11 cellular contexts compared by ENCODE assay signal in the genomic region with DNA sequence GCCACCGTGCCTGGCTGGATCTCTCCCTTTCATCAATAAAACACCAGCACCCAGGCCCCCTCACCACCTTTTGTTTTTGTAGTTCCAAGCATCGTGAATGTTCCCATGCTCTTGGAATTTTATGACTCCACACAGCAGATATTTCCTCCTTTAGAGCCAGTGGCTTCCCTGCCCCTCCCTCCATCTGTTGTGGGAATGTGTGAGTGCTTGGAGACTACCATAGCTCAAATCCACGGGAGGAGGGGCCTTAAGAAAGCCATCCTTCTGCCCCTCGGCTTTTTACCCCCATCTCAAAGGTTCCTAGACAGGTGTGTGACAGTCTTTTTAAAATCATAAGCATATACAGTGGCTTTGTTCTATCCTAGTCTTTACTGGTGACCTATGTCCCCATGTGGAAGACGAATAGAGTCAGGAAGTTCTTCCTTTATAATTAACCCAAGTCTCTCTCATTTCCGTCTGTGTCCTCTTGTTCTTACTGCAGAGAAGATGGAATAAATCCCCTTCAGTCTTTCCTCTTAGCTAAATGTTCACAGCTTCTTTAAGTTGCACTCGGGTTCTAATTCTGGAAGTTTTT. TPM values are rescaled to one million over a fixed set of nuclear protein-coding genes. Genes with fewer than 3 reads are reported as not detected.
DNase-seq lines count a peak whose midpoint lies in the region; ATAC-seq, FAIRE-seq and TF ChIP-seq lines count a peak whose summit lies in the region.
"Had no signal": no experiment of that assay in that cellular context is flagged by ENCODE, and none has a peak within 500 bp of the region (broad histone marks: within the 10 kb centered on the region; RNA-seq: fewer than 3 reads in every experiment).

No MANE protein-coding gene starts in this region.

- TF ChIP-seq POLR2A in transverse colon (IDR thresholded peaks at IDR 0.05), result no peak

- H3K36me3 Mint-ChIP-seq in endothelial cell (ENCODE audit: low read depth, unreplicated experiment) (no peaks in the 10 kb centered on the region), mesothelial cell of epicardium (peaks cover 1% of the 10 kb centered on the region)

- no peaks in the 10 kb centered on the region for H3K9me3 Mint-ChIP-seq in endothelial cell (ENCODE audit: unreplicated experiment)
- peaks cover 2% of the 10 kb centered on the region for H3K9me3 Mint-ChIP-seq in mesothelial cell of epicardium

- intact Hi-C loops in transverse colon (cut with DNase I; ENCODE audit: low total_unique reads), result no loop called here

- H3K4me1 Mint-ChIP-seq in endothelial cell (ENCODE audit: unreplicated experiment) (peaks cover 16% of the 10 kb centered on the region), mesothelial cell of epicardium (peaks cover 17% of the 10 kb centered on the region)

- in situ Hi-C loops in transverse colon (cut with MboI; ENCODE audit: low pct_ligation_motif_present in 1 of 4, low pct_unique_long_range_greater_than_20kb in 1 of 4, low sequenced_read_pairs in 3 of 4), result no loop called here

- DNase-seq in NCI-H524 (lab: John Stamatoyannopoulos, UW) (peak; percentile 32 to 78), endothelial cell (ENCODE audit: low spot score) (no peak), mesothelial cell of epicardium (ENCODE audit: low spot score in 2 of 2, unreplicated experiment in 2 of 2) (no peak), transverse colon (peak; percentile 44), RCC 7860 (ENCODE audit: low spot score) (no peak), NCI-H187 treated with DMSO at 0.1 percent for 48 hours (lab: John Stamatoyannopoulos, UW) (no peak)
- DNase-seq: activated CD4-positive, alpha-beta T cell treated with anti-CD3 and anti-CD28 coated beads for 36 hours; effector memory CD4-positive, alpha-beta T cell had no signal

- WGBS in transverse colon (ENCODE audit: low coverage in 1 of 2), 2 donors, result 41 to 42% methylated on average over 5 to 7 of the region's 7 CpGs

- ATAC-seq in esophagus mucosa, result no peak
- ATAC-seq: activated CD4-positive, alpha-beta T cell treated with anti-CD3 and anti-CD28 coated beads for 36 hours had no signal

- H3K27ac Mint-ChIP-seq in endothelial cell (ENCODE audit: unreplicated experiment), result peak overlapping the region; percentile 64
- peak overlapping the region; percentile 60 for H3K27ac Mint-ChIP-seq in mesothelial cell of epicardium
- H3K27ac Mint-ChIP-seq: activated CD4-positive, alpha-beta T cell treated with anti-CD3 and anti-CD28 coated beads for 36 hours had no signal

- H3K36me3 ChIP-seq in transverse colon, result no peaks in the 10 kb centered on the region
- H3K36me3 ChIP-seq: HAP-1, neutrophil had no signal

- no peaks in the 10 kb centered on the region for H3K27me3 ChIP-seq in transverse colon
- H3K27me3 ChIP-seq: neutrophil had no signal

- H3K4me1 ChIP-seq in transverse colon, result peaks cover 46 to 92% (median 59%) of the 10 kb centered on the region in 4 donors
- H3K4me1 ChIP-seq: HAP-1 had no signal

- TF ChIP-seq CTCF in endothelial cell (IDR thresholded peaks at IDR 0.05; ENCODE audit: unreplicated experiment) (no peak), mesothelial cell of epicardium (IDR thresholded peaks at IDR 0.05; ENCODE audit: unreplicated experiment) (no peak), transverse colon (IDR thresholded peaks at IDR 0.05) (no peak)

- FAIRE-seq in RCC 7860 (lab: Jason Lieb, UNC), result no peak

- H3K27me3 Mint-ChIP-seq in endothelial cell (ENCODE audit: unreplicated experiment), result peaks cover 2% of the 10 kb centered on the region
- no peaks in the 10 kb centered on the region for H3K27me3 Mint-ChIP-seq in mesothelial cell of epicardium (ENCODE audit: low read depth)
- H3K27me3 Mint-ChIP-seq: activated CD4-positive, alpha-beta T cell treated with anti-CD3 and anti-CD28 coated beads for 36 hours had no signal

- peak overlapping the region; percentile 77 to 87 (median 82) for H3K27ac ChIP-seq in transverse colon
- H3K27ac ChIP-seq: neutrophil had no signal

- H3K4me3 ChIP-seq in transverse colon, result no peak overlapping the region
- H3K4me3 ChIP-seq: HAP-1 had no signal

- no peaks in the 10 kb centered on the region for H3K9me3 ChIP-seq in transverse colon
- H3K9me3 ChIP-seq: HAP-1, neutrophil had no signal

- H3K4me3 Mint-ChIP-seq in endothelial cell (ENCODE audit: unreplicated experiment) (no peak overlapping the region), mesothelial cell of epicardium (no peak overlapping the region)
- H3K4me3 Mint-ChIP-seq: activated CD4-positive, alpha-beta T cell treated with anti-CD3 and anti-CD28 coated beads for 36 hours had no signal

- TF ChIP-seq EP300 in transverse colon (IDR thresholded peaks at IDR 0.05; ENCODE audit: low read depth), result no peak

RNA-seq across cellular contexts. Expression of a gene that starts 47.3 kb away (rescaled TPM):
- total RNA-seq in endothelial cell (ENCODE audit: unreplicated experiment) (16.7 TPM), mesothelial cell of epicardium (7.5 to 9.9 TPM (median 8.7 TPM) in 3 replicates), transverse colon (10 to 100 TPM; 24.7 to 45.0 (median 32.8) TPM), esophagus mucosa (5.7 TPM)

Comparison
In these comparisons a context has a peak if more than half of its experiments do, and no peak if none do; other contexts are left out.
1. DNase-seq: peak in NCI-H524 (2 of 2) and transverse colon (single experiment); none in endothelial cell (single experiment), mesothelial cell of epicardium (0 of 2), RCC 7860 (single experiment) and NCI-H187 treated with DMSO at 0.1 percent for 48 hours (single experiment).